24 cellular contexts compared by ENCODE assay signal in the genomic region with DNA sequence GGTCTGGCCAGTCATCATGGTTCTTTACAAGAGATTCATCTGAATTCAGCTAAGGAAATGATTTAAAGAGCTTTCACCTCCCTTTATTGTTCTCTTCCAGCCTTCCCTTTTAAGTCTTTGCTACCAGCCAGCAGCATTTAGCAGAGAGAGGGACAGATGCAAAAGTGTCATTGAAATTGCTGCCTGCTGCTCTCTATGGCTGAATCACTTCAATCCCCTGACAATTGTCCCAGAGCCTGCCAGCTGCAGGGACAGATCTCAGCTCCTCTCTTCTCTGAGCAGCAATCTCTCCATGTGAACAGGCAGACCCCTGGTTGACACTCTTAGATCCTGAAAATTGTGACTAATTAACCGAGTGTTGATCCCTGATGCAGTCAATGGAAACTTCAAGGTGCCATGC.
DNase-seq lines count a peak whose midpoint lies in the region; ATAC-seq, FAIRE-seq and TF ChIP-seq lines count a peak whose summit lies in the region.
"Had no signal": no experiment of that assay in that cellular context is flagged by ENCODE, and none has a peak within 500 bp of the region (broad histone marks: within the 10 kb centered on the region; RNA-seq: fewer than 3 reads in every experiment).

No MANE protein-coding gene starts in this region.

- intact Hi-C loops in activated T-helper 2 cell treated with anti-CD3 and anti-CD28 coated beads, Interferon-gamma antibody, Interleukin-2, Interleukin-4, amounts not matched to agents 10 μg/mL and 5 μg/mL and 100 μg/mL, durations not matched to agents 14 hours and 24 hours and 36 hours (cut with micrococcal nuclease) = no loop called here

- H2AK5ac ChIP-seq in mesendoderm (ENCODE audit: low read length) = no peak overlapping the region

- no peaks in the 10 kb centered on the region for H3K79me2 ChIP-seq in mesendoderm (ENCODE audit: control insufficient read depth, insufficient read depth, low read length)

- H3K4me3 Mint-ChIP-seq in activated T-helper 2 cell treated with anti-CD3 and anti-CD28 coated beads, Interferon-gamma antibody, Interleukin-2, Interleukin-4, amounts not matched to agents 10 μg/mL and 5 μg/mL and 100 μg/mL, durations not matched to agents 14 hours and 24 hours and 36 hours (ENCODE audit: low read depth) = no peak overlapping the region

- H3K23ac ChIP-seq in mesendoderm (ENCODE audit: low read length) = no peak overlapping the region

- TF ChIP-seq CTCF in bronchial epithelial cell (IDR thresholded peaks at IDR 0.05; ENCODE audit: insufficient read depth, low read length, severe bottlenecking) = no peak

- peaks cover 4% of the 10 kb centered on the region for H3K9me3 Mint-ChIP-seq in activated T-helper 2 cell treated with anti-CD3 and anti-CD28 coated beads, Interferon-gamma antibody, Interleukin-2, Interleukin-4, amounts not matched to agents 10 μg/mL and 5 μg/mL and 100 μg/mL, durations not matched to agents 14 hours and 24 hours and 36 hours

- no peak overlapping the region for H2BK15ac ChIP-seq in mesendoderm (replicated peaks; ENCODE audit: low read depth)

- no peak overlapping the region for H3K18ac ChIP-seq in mesendoderm (ENCODE audit: low read length)

- no peak overlapping the region for H3K4me3 ChIP-seq in bronchial epithelial cell (ENCODE audit: low read depth, low read length)
- no peak overlapping the region for H3K4me3 ChIP-seq in mesendoderm (ENCODE audit: low read length)
- H3K4me3 ChIP-seq: coronary artery, GM12878, HAP-1, left lung, smooth muscle cell, thoracic aorta had no signal

- H3K9ac ChIP-seq in mesendoderm (ENCODE audit: low read length) = no peak overlapping the region

- H3K36me3 Mint-ChIP-seq in activated T-helper 2 cell treated with anti-CD3 and anti-CD28 coated beads, Interferon-gamma antibody, Interleukin-2, Interleukin-4, amounts not matched to agents 10 μg/mL and 5 μg/mL and 100 μg/mL, durations not matched to agents 14 hours and 24 hours and 36 hours (ENCODE audit: low read depth) = no peaks in the 10 kb centered on the region

- no peak overlapping the region for H4K5ac ChIP-seq in mesendoderm (ENCODE audit: low read length)

- no peak overlapping the region for H3K27ac ChIP-seq in mesendoderm (ENCODE audit: low read depth, low read length)
- H3K27ac ChIP-seq: 22Rv1, coronary artery, left lung, thoracic aorta had no signal

- no peak overlapping the region for H3K4ac ChIP-seq in mesendoderm (ENCODE audit: low read depth, low read length)

- H2BK120ac ChIP-seq in mesendoderm (ENCODE audit: low read depth, low read length) = no peak overlapping the region

- H3K27me3 ChIP-seq in bronchial epithelial cell (ENCODE audit: control insufficient read depth, insufficient read depth, low read length) (no peaks in the 10 kb centered on the region), mesendoderm (ENCODE audit: insufficient read depth, low read length, poor library complexity) (no peaks in the 10 kb centered on the region)
- H3K27me3 ChIP-seq: left lung had no signal

- no peaks in the 10 kb centered on the region for H3K79me1 ChIP-seq in mesendoderm (ENCODE audit: low read length)

- no peak overlapping the region for H3K4me2 ChIP-seq in mesendoderm (ENCODE audit: low read length)
- H3K4me2 ChIP-seq: smooth muscle cell had no signal

- no peaks in the 10 kb centered on the region for H3K4me1 ChIP-seq in mesendoderm (ENCODE audit: control insufficient read depth, low read depth, low read length)
- H3K4me1 ChIP-seq: HAP-1, left lung had no signal

- H3K36me3 ChIP-seq in bronchial epithelial cell (ENCODE audit: control insufficient read depth, insufficient read depth, low read length) (no peaks in the 10 kb centered on the region), mesendoderm (ENCODE audit: control insufficient read depth, insufficient read depth, low read length) (no peaks in the 10 kb centered on the region)
- H3K36me3 ChIP-seq: HAP-1, left lung, thoracic aorta had no signal

- H4K8ac ChIP-seq in mesendoderm (ENCODE audit: low read depth, low read length) = peak overlapping the region; percentile 13

- H3K4me1 Mint-ChIP-seq in activated T-helper 2 cell treated with anti-CD3 and anti-CD28 coated beads, Interferon-gamma antibody, Interleukin-2, Interleukin-4, amounts not matched to agents 10 μg/mL and 5 μg/mL and 100 μg/mL, durations not matched to agents 14 hours and 24 hours and 36 hours (ENCODE audit: low read depth) = no peaks in the 10 kb centered on the region

- ATAC-seq in HG03457 (IDR thresholded peaks at IDR 0.05; ENCODE audit: unreplicated experiment) (no peak), HG02798 (IDR thresholded peaks at IDR 0.05; ENCODE audit: poor library complexity, unreplicated experiment) (no peak)
- ATAC-seq: GM12878, left lung had no signal

- H3K27me3 Mint-ChIP-seq in activated T-helper 2 cell treated with anti-CD3 and anti-CD28 coated beads, Interferon-gamma antibody, Interleukin-2, Interleukin-4, amounts not matched to agents 10 μg/mL and 5 μg/mL and 100 μg/mL, durations not matched to agents 14 hours and 24 hours and 36 hours (ENCODE audit: low read depth) = no peaks in the 10 kb centered on the region

- H3K56ac ChIP-seq in mesendoderm (ENCODE audit: low read length) = no peak overlapping the region

- H3K27ac Mint-ChIP-seq in activated T-helper 2 cell treated with anti-CD3 and anti-CD28 coated beads, Interferon-gamma antibody, Interleukin-2, Interleukin-4, amounts not matched to agents 10 μg/mL and 5 μg/mL and 100 μg/mL, durations not matched to agents 14 hours and 24 hours and 36 hours = no peak overlapping the region

- peak; percentile 72 for FAIRE-seq in bronchial epithelial cell (lab: Jason Lieb, UNC)
- FAIRE-seq: GM12878, TTC549 had no signal

- DNase-seq in DMS153 treated with DMSO at 0.1 percent for 48 hours (lab: John Stamatoyannopoulos, UW; ENCODE audit: unreplicated experiment) (peak; percentile 10), DMS153 (lab: John Stamatoyannopoulos, UW) (no peak), bronchial epithelial cell (ENCODE audit: low read depth) (no peak), mesendoderm (no peak), superior temporal gyrus (ENCODE audit: extremely low spot score) (peak; percentile 83)
- DNase-seq in activated T-helper 2 cell treated with anti-CD3 and anti-CD28 coated beads, Interferon-gamma antibody, Interleukin-2, Interleukin-4, amounts not matched to agents 10 μg/mL and 5 μg/mL and 100 μg/mL, durations not matched to agents 14 hours and 24 hours and 36 hours (ENCODE audit: low spot score) = no peak
- DNase-seq: activated CD4-positive, alpha-beta T cell treated with anti-CD3 and anti-CD28 coated beads for 48 hours; activated naive CD4-positive, alpha-beta T cell; foreskin fibroblast; GF-D8; KBM-7; left lung; MV-4-11; NCI-H2171 treated with DMSO at 0.1 percent for 48 hours; NK-92 treated with Interleukin-12 subunit alpha and Interleukin-12 subunit beta, amount 100 ng/mL, for 24 hours had no signal

- no CpG with 5 or more reads among the region's 1 CpG for WGBS in mesendoderm (ENCODE audit: extremely low coverage, insufficient coverage, low lambda C conversion rate)

- H2BK5ac ChIP-seq in mesendoderm (ENCODE audit: low read length) = no peak overlapping the region

Comparison
In these comparisons a context has a peak if more than half of its experiments do, and no peak if none do; other contexts are left out.
1. DNase-seq: peak in DMS153 treated with DMSO at 0.1 percent for 48 hours (single experiment) and superior temporal gyrus (single experiment); none in DMS153 (single experiment), bronchial epithelial cell (single experiment), mesendoderm (single experiment) and activated T-helper 2 cell treated with anti-CD3 and anti-CD28 coated beads, Interferon-gamma antibody, Interleukin-2, Interleukin-4, amounts not matched to agents 10 μg/mL and 5 μg/mL and 100 μg/mL, durations not matched to agents 14 hours and 24 hours and 36 hours (single experiment).